9 cellular contexts compared by ENCODE assay signal in genomic region chr15:26773485-26773877, GRCh38. TPM values are rescaled to one million over a fixed set of nuclear protein-coding genes. Genes with fewer than 3 reads are reported as not detected.
A peak's percentile ranks its signal among the peaks of the same experiment; 100 is the strongest.
DNase-seq lines count a peak whose midpoint lies in the region; ATAC-seq and TF ChIP-seq lines count a peak whose summit lies in the region.
"Had no signal": no experiment of that assay in that cellular context is flagged by ENCODE, and none has a peak within 500 bp of the region (broad histone marks: within the 10 kb centered on the region; RNA-seq: fewer than 3 reads in every experiment).

No MANE protein-coding gene starts in this region.

- H3K4me1 ChIP-seq in right cardiac atrium (ENCODE audit: control insufficient read depth, insufficient read depth, low read length) (no peaks in the 10 kb centered on the region), Caco-2 (no peaks in the 10 kb centered on the region)

- TF ChIP-seq CTCF in GM13976 (IDR thresholded peaks at IDR 0.05; ENCODE audit: borderline replicate concordance, control extremely low read depth, extremely low read depth, insufficient read depth, missing control alignments): no peak
- no peak for TF ChIP-seq CTCF in Caco-2 (IDR thresholded peaks at IDR 0.05; ENCODE audit: insufficient read depth in 1 of 2, low read depth in 1 of 2, low read length in 1 of 2, severe bottlenecking in 1 of 2, unreplicated experiment in 1 of 2)

- POLR2A ChIA-PET in Caco-2 (lab: Charles Lee): no interaction called here

- intact Hi-C loops in right cardiac atrium (cut with DNase I): loop anchor here in 1 of 4 donors (10.0 kb wide), 1 partner anchor 489 kb away; no protein-coding TSS in a partner anchor
- intact Hi-C loops in Caco-2 (cut with micrococcal nuclease; ENCODE audit: unreplicated experiment): loop anchor here (10.0 kb wide), 1 partner anchor 49 kb away; no protein-coding TSS in a partner anchor

- under 1% methylated on average over 39 of the region's 39 CpGs for WGBS in right cardiac atrium

- CTCF ChIA-PET in Caco-2 (lab: Charles Lee): no interaction called here

- H3K36me3 ChIP-seq in Caco-2 (ENCODE audit: control insufficient read depth, insufficient read depth, low read length): no peaks in the 10 kb centered on the region

- no peaks in the 10 kb centered on the region for H3K4me1 Mint-ChIP-seq in Caco-2 (ENCODE audit: low read depth, unreplicated experiment)

- DNase-seq in GM13976 (ENCODE audit: low spot score) (peak; percentile 22), NCI-H69 (lab: John Stamatoyannopoulos, UW) (peak; percentile 83), right cardiac atrium (peak in 1 of 3 donors; percentile 47), skeletal muscle cell (ENCODE audit: low read depth) (no peak), Caco-2 (no peak)
- DNase-seq in activated CD4-positive, alpha-beta T cell treated with anti-CD3 and anti-CD28 coated beads for 4 hours: no peak
- DNase-seq: activated effector memory CD4-positive, alpha-beta T cell treated with Interleukin-2 at 50 U/mL for 16 hours had no signal

- no peaks in the 10 kb centered on the region for H3K27me3 Mint-ChIP-seq in Caco-2 (ENCODE audit: insufficient read depth, unreplicated experiment)

- H3K27ac ChIP-seq in right cardiac atrium (ENCODE audit: low read length): peak overlapping the region; percentile 67

- H3K4me3 Mint-ChIP-seq in Caco-2 (ENCODE audit: unreplicated experiment): no peak overlapping the region

- no peaks in the 10 kb centered on the region for H3K9me3 ChIP-seq in right cardiac atrium (ENCODE audit: control insufficient read depth, low read length)
- H3K9me3 ChIP-seq in Caco-2: no peaks in the 10 kb centered on the region; the same call in none of the 2 replicates

- in situ Hi-C loops in GM13976 (cut with MboI; ENCODE audit: low sequenced_read_pairs, unreplicated experiment): no loop called here

- H3K9me3 Mint-ChIP-seq in Caco-2 (ENCODE audit: unreplicated experiment): peaks cover 11% of the 10 kb centered on the region

- BruUV-seq in Caco-2 (replicated peaks; lab: Mats Ljungman, UMichigan): no TSS peak

- H3K4me3 ChIP-seq in right cardiac atrium (ENCODE audit: low read length) (peak overlapping the region; percentile 83), skeletal muscle cell (ENCODE audit: low read depth, low read length) (peak overlapping the region; percentile 32), Caco-2 (ENCODE audit: low read depth, low read length) (no peak overlapping the region)
- H3K4me3 ChIP-seq: K562 had no signal

- H3K27me3 ChIP-seq in right cardiac atrium (ENCODE audit: control insufficient read depth, insufficient read depth) (peaks cover 3% of the 10 kb centered on the region), Caco-2 (replicated peaks; ENCODE audit: control insufficient read depth, insufficient read depth, low read length) (no peaks in the 10 kb centered on the region)

- H3K27ac Mint-ChIP-seq in Caco-2 (ENCODE audit: unreplicated experiment): no peak overlapping the region

- ATAC-seq in right cardiac atrium: no peak
- no peak for ATAC-seq in HG02870 (IDR thresholded peaks at IDR 0.05; ENCODE audit: unreplicated experiment)
- ATAC-seq: K562 had no signal

- H3K36me3 Mint-ChIP-seq in Caco-2 (ENCODE audit: insufficient read depth, unreplicated experiment): no peaks in the 10 kb centered on the region

RNA-seq across cellular contexts. Expression of gene GABRB3, which starts 0.6 kb away (rescaled TPM):
- total RNA-seq in right cardiac atrium: 10 to 100 TPM; 23.7 to 63.4 (median 28.7) TPM
- polyA plus RNA-seq in right cardiac atrium: 6.3 TPM
- total RNA-seq in Caco-2 (2022): not detected in 2 replicates

Comparison
In these comparisons a context has a peak if more than half of its experiments do, and no peak if none do; other contexts are left out.
1. DNase-seq: peak in GM13976 (single experiment) and NCI-H69 (single experiment); none in skeletal muscle cell (single experiment), Caco-2 (0 of 2) and activated CD4-positive, alpha-beta T cell treated with anti-CD3 and anti-CD28 coated beads for 4 hours (0 of 2).
2. RNA of gene GABRB3, which starts 0.6 kb away (total RNA-seq): 23.7 to 63.4 TPM in right cardiac atrium; not detected in Caco-2; every median in the first group is over 10 times any median in the second.